In genomic region chr17:1422907-1423306, GRCh38 we compare ENCODE assay signal across 2 cellular contexts.
TF ChIP-seq lines count a peak whose summit lies in the region.

No MANE protein-coding gene starts in this region.

TF ChIP-seq in HepG2, 621 proteins besides CTCF, POLR2A, EP300 and RAD21 (continues in another document):
- no peak for TF ChIP-seq DDIT3 (CRISPR knock-in tag; IDR thresholded peaks at IDR 0.05)
- no peak for TF ChIP-seq EZH2 (conservative IDR thresholded peaks at IDR 0.05; ENCODE audit: low read depth, low read length)
- no peak for TF ChIP-seq DRAP1 (CRISPR knock-in tag; IDR thresholded peaks at IDR 0.05)
- no peak for TF ChIP-seq HOMEZ (CRISPR knock-in tag; IDR thresholded peaks at IDR 0.05; ENCODE audit: low read depth)
- no peak for TF ChIP-seq ZNF430 (CRISPR knock-in tag; IDR thresholded peaks at IDR 0.05)
- TF ChIP-seq SCMH1 (CRISPR knock-in tag; IDR thresholded peaks at IDR 0.05; ENCODE audit: borderline replicate concordance) = no peak
- no peak for TF ChIP-seq MXD4 (CRISPR knock-in tag; IDR thresholded peaks at IDR 0.05)
- no peak for TF ChIP-seq GABPA (IDR thresholded peaks at IDR 0.05; ENCODE audit: low read depth, low read length)
- TF ChIP-seq GABPA (CRISPR knock-in tag; IDR thresholded peaks at IDR 0.05; ENCODE audit: low read depth) = no peak
- TF ChIP-seq ZNF770 (CRISPR knock-in tag; IDR thresholded peaks at IDR 0.05) = no peak
- TF ChIP-seq ZGPAT (CRISPR knock-in tag; IDR thresholded peaks at IDR 0.05) = no peak
- TF ChIP-seq RARG (CRISPR knock-in tag; IDR thresholded peaks at IDR 0.05; ENCODE audit: low read depth) = no peak

TF ChIP-seq in K562, 482 proteins besides CTCF, POLR2A, EP300 and RAD21:
- TF ChIP-seq PYGO2 (tag; IDR thresholded peaks at IDR 0.05) (no peak), CHCHD3 (CRISPR knock-in tag; IDR thresholded peaks at IDR 0.05) (no peak), ZNF311 (CRISPR knock-in tag; IDR thresholded peaks at IDR 0.05) (no peak), TAF7 (tag; IDR thresholded peaks at IDR 0.05) (no peak), ZNF239 (CRISPR knock-in tag; IDR thresholded peaks at IDR 0.05) (no peak), KLF13 (tag; IDR thresholded peaks at IDR 0.05; ENCODE audit: borderline replicate concordance, low read depth) (no peak), FOSL1 (tag; conservative IDR thresholded peaks at IDR 0.05) (peak; percentile 55), HOXB6 (CRISPR knock-in tag; IDR thresholded peaks at IDR 0.05; ENCODE audit: borderline replicate concordance) (no peak), CBFA2T3 (IDR thresholded peaks at IDR 0.05) (peak; percentile 34; the same call in 1 of the 2 replicates), BRCA1 (IDR thresholded peaks at IDR 0.05) (no peak), BRCA1 (CRISPR knock-in tag; IDR thresholded peaks at IDR 0.05) (no peak), NR0B1 (IDR thresholded peaks at IDR 0.05; ENCODE audit: partially characterized antibody) (no peak), EGR1 (conservative IDR thresholded peaks at IDR 0.05) (peak; percentile 39; the same call in 1 of the 2 replicates), PBX2 (CRISPR knock-in tag; IDR thresholded peaks at IDR 0.05; ENCODE audit: low read depth) (no peak), PBX2 (tag; conservative IDR thresholded peaks at IDR 0.05; ENCODE audit: low read depth) (no peak), THAP12 (CRISPR knock-in tag; IDR thresholded peaks at IDR 0.05) (no peak), FOXK2 (conservative IDR thresholded peaks at IDR 0.05 in 1 of 2, IDR thresholded peaks at IDR 0.05 in 1 of 2; ENCODE audit: low read depth in 2 of 2) (no peak)
